In genomic region chr1:117534995-117535467, GRCh38 we compare ENCODE assay signal across 7 cellular contexts.
A peak's percentile ranks its signal among the peaks of the same experiment; 100 is the strongest.
DNase-seq lines count a peak whose midpoint lies in the region; TF ChIP-seq lines count a peak whose summit lies in the region.

No MANE protein-coding gene starts in this region.

- H2AFZ ChIP-seq in H9 (ENCODE audit: low read length): no peak overlapping the region
- no peak overlapping the region for H2AFZ ChIP-seq in Loucy (ENCODE audit: low read length)
- H2AFZ ChIP-seq in smooth muscle cell (ENCODE audit: low read depth): no peak overlapping the region

- no peak overlapping the region for H3K18ac ChIP-seq in H9 (ENCODE audit: insufficient read length, low read depth, low read length)

- no peak overlapping the region for H4K8ac ChIP-seq in H9 (replicated peaks; ENCODE audit: insufficient read length, low read depth, low read length)

- H3K27ac ChIP-seq in H9 (ENCODE audit: insufficient read length, low read depth, low read length) (no peak overlapping the region), ascending aorta (no peak overlapping the region), smooth muscle cell (ENCODE audit: low read depth) (no peak overlapping the region)

- H2BK20ac ChIP-seq in H9 (ENCODE audit: low read depth, low read length, poor library complexity, severe bottlenecking): no peak overlapping the region

- H3K27ac Mint-ChIP-seq in H9: no peak overlapping the region

- no peaks in the 10 kb centered on the region for H3K9me3 ChIP-seq in H9 (ENCODE audit: control insufficient read depth, low read depth, low read length)
- no peaks in the 10 kb centered on the region for H3K9me3 ChIP-seq in Loucy (ENCODE audit: insufficient read depth, low read depth, low read length)
- no peaks in the 10 kb centered on the region for H3K9me3 ChIP-seq in ascending aorta
- H3K9me3 ChIP-seq in smooth muscle cell (replicated peaks; ENCODE audit: low read depth): no peaks in the 10 kb centered on the region

- H3K79me2 ChIP-seq in H9 (ENCODE audit: insufficient read depth, low read length): no peaks in the 10 kb centered on the region
- no peaks in the 10 kb centered on the region for H3K79me2 ChIP-seq in Loucy (ENCODE audit: insufficient read depth, low read length)
- no peaks in the 10 kb centered on the region for H3K79me2 ChIP-seq in smooth muscle cell (ENCODE audit: low read depth)

- no peaks in the 10 kb centered on the region for H3K4me1 ChIP-seq in H9 (ENCODE audit: insufficient read depth, low read length)
- H3K4me1 ChIP-seq in Loucy (ENCODE audit: insufficient read depth, low read length, poor library complexity, severe bottlenecking): no peaks in the 10 kb centered on the region
- no peaks in the 10 kb centered on the region for H3K4me1 ChIP-seq in ascending aorta
- no peaks in the 10 kb centered on the region for H3K4me1 ChIP-seq in smooth muscle cell (ENCODE audit: low read depth)

- no peaks in the 10 kb centered on the region for H3K9me2 ChIP-seq in Loucy (replicated peaks; ENCODE audit: low read depth, low read length)

- no peak overlapping the region for H2BK5ac ChIP-seq in H9 (ENCODE audit: insufficient read length, low read length)

- no peak overlapping the region for H3T11ph ChIP-seq in H9 (ENCODE audit: low read length)

- no peaks in the 10 kb centered on the region for H3K36me3 Mint-ChIP-seq in H9 (ENCODE audit: insufficient read depth in 1 of 3, low read depth in 3 of 3)

- no peaks in the 10 kb centered on the region for H3K27me3 Mint-ChIP-seq in H9 (ENCODE audit: low read depth)

- peaks cover 6% of the 10 kb centered on the region in 2 experiments for H3K4me1 Mint-ChIP-seq in H9

- H3K4ac ChIP-seq in H9 (ENCODE audit: low read depth, low read length): no peak overlapping the region

- H3K56ac ChIP-seq in H9 (ENCODE audit: insufficient read length, low read depth, low read length): no peak overlapping the region

- H4K20me1 ChIP-seq in H9 (ENCODE audit: control insufficient read depth, insufficient read depth, insufficient read length) (no peaks in the 10 kb centered on the region), Loucy (ENCODE audit: insufficient read depth, low read length, poor library complexity, severe bottlenecking) (no peaks in the 10 kb centered on the region), smooth muscle cell (ENCODE audit: low read depth) (no peaks in the 10 kb centered on the region)

- no CpG with 5 or more reads among the region's 6 CpGs for WGBS in H9 (ENCODE audit: extremely low coverage, insufficient read length, low lambda C conversion rate)
- WGBS in smooth muscle cell (ENCODE audit: low lambda C conversion rate): 15% methylated on average over 5 of the region's 6 CpGs

- no peaks in the 10 kb centered on the region for H3K23me2 ChIP-seq in H9 (ENCODE audit: insufficient read length, low read depth, low read length, poor library complexity, severe bottlenecking)

- H2AK5ac ChIP-seq in H9 (ENCODE audit: insufficient read length, low read length): no peak overlapping the region

- DNase-seq in H9: peak; percentile 79
- peak; percentile 14 for DNase-seq in SHP77 treated with DMSO at 0.1 percent for 48 hours (lab: John Stamatoyannopoulos, UW)
- no peak for DNase-seq in ascending aorta (ENCODE audit: low spot score in 2 of 2)
- DNase-seq in iPS DF 19.7 (ENCODE audit: low read depth, low spot score): peak; percentile 60
- no peak for DNase-seq in smooth muscle cell (lab: John Stamatoyannopoulos, UW; ENCODE audit: unreplicated experiment)

- H3K79me1 ChIP-seq in H9 (ENCODE audit: insufficient read depth, low read depth, low read length, poor library complexity, severe bottlenecking): no peaks in the 10 kb centered on the region

- TF ChIP-seq CTCF in GM12872 (IDR thresholded peaks at IDR 0.05; ENCODE audit: insufficient read depth, low read depth, low read length) (peak; percentile 80), H9 (conservative IDR thresholded peaks at IDR 0.05) (peak; percentile 78), Loucy (conservative IDR thresholded peaks at IDR 0.05; ENCODE audit: low read length) (peak; percentile 83), ascending aorta (IDR thresholded peaks at IDR 0.05) (peak; percentile 55 to 76 (median 57)), smooth muscle cell (IDR thresholded peaks at IDR 0.05; ENCODE audit: borderline replicate concordance, insufficient read depth, poor library complexity, severe bottlenecking) (peak; percentile 68)

- no peak overlapping the region for H3K4me2 ChIP-seq in H9 (ENCODE audit: insufficient read depth, insufficient read length, low read length)
- H3K4me2 ChIP-seq in Loucy (ENCODE audit: low read depth, low read length, poor library complexity, severe bottlenecking): no peak overlapping the region
- peak overlapping the region; percentile 61 for H3K4me2 ChIP-seq in smooth muscle cell

- H3K4me3 Mint-ChIP-seq in H9: no peak overlapping the region

- H2BK12ac ChIP-seq in H9 (ENCODE audit: insufficient read length, low read depth, low read length): no peak overlapping the region

- intact Hi-C loops in ascending aorta (cut with DNase I): loop anchor here (1.0 to 5.0 kb wide), 3 partner anchors 72 to 224 kb away; partner anchors contain the start of gene TENT5C

- no peak overlapping the region for H4K91ac ChIP-seq in H9 (ENCODE audit: insufficient read length, low read depth, low read length)

- H4K5ac ChIP-seq in H9 (ENCODE audit: insufficient read length, low read depth, low read length): no peak overlapping the region

- H3F3A ChIP-seq in Loucy (ENCODE audit: low read depth) (no peaks in the 10 kb centered on the region), smooth muscle cell (ENCODE audit: low read depth) (no peaks in the 10 kb centered on the region)

- H3K14ac ChIP-seq in H9 (ENCODE audit: insufficient read depth, low read length): no peak overlapping the region

- H2BK120ac ChIP-seq in H9 (ENCODE audit: low read depth, low read length, poor library complexity, severe bottlenecking): no peak overlapping the region

- no peaks in the 10 kb centered on the region for H3K9me3 Mint-ChIP-seq in H9

- H3K4me3 ChIP-seq in Loucy (ENCODE audit: low read length, poor library complexity, severe bottlenecking): no peak overlapping the region
- no peak overlapping the region for H3K4me3 ChIP-seq in ascending aorta
- H3K4me3 ChIP-seq in smooth muscle cell: no peak overlapping the region

- H3K9ac ChIP-seq in H9 (ENCODE audit: extremely low read depth, insufficient read length, low read length) (no peak overlapping the region), Loucy (ENCODE audit: low read depth, low read length, poor library complexity, severe bottlenecking) (no peak overlapping the region), smooth muscle cell (ENCODE audit: low read depth) (no peak overlapping the region)

- H2BK15ac ChIP-seq in H9 (ENCODE audit: low read depth, low read length): no peak overlapping the region

- no peak overlapping the region for H3K23ac ChIP-seq in H9 (ENCODE audit: insufficient read length, low read depth, low read length)

- no peaks in the 10 kb centered on the region for H3K36me3 ChIP-seq in Loucy (ENCODE audit: insufficient read depth, low read length)
- no peaks in the 10 kb centered on the region for H3K36me3 ChIP-seq in ascending aorta
- no peaks in the 10 kb centered on the region for H3K36me3 ChIP-seq in smooth muscle cell (ENCODE audit: low read depth)

- H3K27me3 ChIP-seq in H9 (ENCODE audit: insufficient read depth, low read length) (no peaks in the 10 kb centered on the region), Loucy (ENCODE audit: insufficient read depth, low read length, poor library complexity, severe bottlenecking) (no peaks in the 10 kb centered on the region), ascending aorta (no peaks in the 10 kb centered on the region), smooth muscle cell (ENCODE audit: low read depth) (peaks cover 4% of the 10 kb centered on the region)

Comparison
In these comparisons a context has a peak if more than half of its experiments do, and no peak if none do; other contexts are left out.
1. DNase-seq: peak in H9 (single experiment), SHP77 treated with DMSO at 0.1 percent for 48 hours (single experiment) and iPS DF 19.7 (single experiment); none in ascending aorta (0 of 2) and smooth muscle cell (single experiment).
2. Peak in every context shown above with its lines, with median percentiles within 50 percentile points of each other: CTCF ChIP-seq.